15 cellular contexts compared by ENCODE assay signal in the genomic region with DNA sequence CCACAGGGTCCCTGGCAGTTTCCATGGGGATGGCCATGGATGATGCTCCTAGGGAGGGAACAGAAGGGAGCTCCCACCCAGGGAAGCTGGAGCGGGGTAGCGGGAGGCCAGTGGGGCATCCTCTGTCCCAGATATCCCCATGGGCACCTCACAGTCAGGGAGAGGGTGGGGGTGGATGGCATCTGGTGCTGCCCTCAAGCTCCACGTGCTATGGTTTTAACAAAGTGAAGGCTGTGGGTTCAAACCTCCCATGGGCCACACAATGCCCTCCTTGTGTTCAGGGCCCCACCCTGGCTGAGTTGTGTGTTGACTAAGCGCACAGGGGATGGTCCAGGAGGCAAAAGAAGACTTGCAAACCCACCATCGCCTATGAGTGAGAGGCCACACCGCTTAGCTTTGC.
"Had no signal": no experiment of that assay in that cellular context is flagged by ENCODE, and none has a peak within 500 bp of the region (broad histone marks: within the 10 kb centered on the region; RNA-seq: fewer than 3 reads in every experiment).

No MANE protein-coding gene starts in this region.

- H3K27ac ChIP-seq: breast epithelium, esophagus muscularis mucosa, lower lobe of right lung, ovary, right lobe of liver had no signal

- H3K4me1 ChIP-seq: breast epithelium, esophagus muscularis mucosa, lower lobe of right lung, right lobe of liver had no signal

- H3K9me3 ChIP-seq: breast epithelium, esophagus muscularis mucosa, lower lobe of right lung, ovary, right lobe of liver had no signal

- H3K36me3 ChIP-seq: breast epithelium, esophagus muscularis mucosa, lower lobe of right lung, ovary, right lobe of liver had no signal

- DNase-seq: activated CD4-positive, CD25-positive, alpha-beta regulatory T cell treated with anti-CD3 and anti-CD28 coated beads, Interleukin-2, amount 50 U/mL, for 72 hours; activated naive CD4-positive, alpha-beta T cell treated with Interleukin-2 at 50 U/mL for 16 hours; activated naive CD8-positive, alpha-beta T cell treated with anti-CD3 and anti-CD28 coated beads, Interleukin-2, amount 50 U/mL, for 24 hours; aorta; lower lobe of right lung; ovary; right lobe of liver; stimulated activated naive CD8-positive, alpha-beta T cell treated with anti-CD3 and anti-CD28 coated beads, Interleukin-15, Interleukin-2, amounts not matched to agents 100 U/mL and 50 U/mL, for 24 hours; T-helper 1 cell; T1000; trophoblast cell had no signal

- ATAC-seq: activated naive CD8-positive, alpha-beta T cell treated with anti-CD3 and anti-CD28 coated beads, Interleukin-2, amount 50 U/mL, for 24 hours; activated T-helper 17 cell treated with anti-CD3 and anti-CD28 coated beads, Interleukin-2, amount 50 U/mL, for 72 hours; lower lobe of right lung; right lobe of liver; stimulated activated naive CD8-positive, alpha-beta T cell treated with anti-CD3 and anti-CD28 coated beads, Interleukin-15, Interleukin-2, amounts not matched to agents 100 U/mL and 50 U/mL, for 24 hours had no signal

- H3K27me3 ChIP-seq: ovary, right lobe of liver had no signal

- H3K4me3 ChIP-seq: breast epithelium, esophagus muscularis mucosa, lower lobe of right lung, ovary, right lobe of liver, smooth muscle cell had no signal
